Comparison of ENCODE assay signal across 8 cellular contexts in genomic region chr19:34667349-34668076, GRCh38. TPM values are rescaled to one million over a fixed set of nuclear protein-coding genes. Genes with fewer than 3 reads are reported as not detected.
DNase-seq lines count a peak whose midpoint lies in the region; ATAC-seq and TF ChIP-seq lines count a peak whose summit lies in the region.

No MANE protein-coding gene starts in this region.

- peak overlapping the region; percentile 64 to 80 for H3K9ac ChIP-seq in liver (ENCODE audit: low read depth in 1 of 2, low read length in 2 of 2)

- peak overlapping the region; percentile 80 for H3K4me3 Mint-ChIP-seq in CD8-positive, alpha-beta T cell

- H3K9me3 Mint-ChIP-seq in CD8-positive, alpha-beta T cell: no peaks in the 10 kb centered on the region

- POLR2A ChIA-PET in CD8-positive, alpha-beta T cell (lab: Charles Lee): no interaction called here

- peak overlapping the region; percentile 37 for H3K4me3 ChIP-seq in CD8-positive, alpha-beta T cell (ENCODE audit: low read depth, low read length)
- H3K4me3 ChIP-seq in liver (ENCODE audit: low read depth in 1 of 3, low read length in 3 of 3): peak overlapping the region; percentile 48 to 61 (median 57)

- no peak for ATAC-seq in CD8-positive, alpha-beta T cell
- ATAC-seq in HG03045 (IDR thresholded peaks at IDR 0.05; ENCODE audit: unreplicated experiment) (no peak), GM21737 (IDR thresholded peaks at IDR 0.05; ENCODE audit: unreplicated experiment) (no peak)

- no peaks in the 10 kb centered on the region for H3K9me3 ChIP-seq in CD8-positive, alpha-beta T cell (ENCODE audit: low read length)
- no peaks in the 10 kb centered on the region for H3K9me3 ChIP-seq in liver (ENCODE audit: control insufficient read depth in 4 of 4, low read length in 3 of 4)

- WGBS in liver: 51% methylated on average over 17 of the region's 17 CpGs

- TF ChIP-seq RAD21 in liver (IDR thresholded peaks at IDR 0.05): no peak

- TF ChIP-seq CTCF in CD8-positive, alpha-beta T cell (IDR thresholded peaks at IDR 0.05): no peak
- no peak for TF ChIP-seq CTCF in liver (IDR thresholded peaks at IDR 0.05; ENCODE audit: low read depth, low read length, missing input control)

- no peaks in the 10 kb centered on the region for H3K27me3 Mint-ChIP-seq in CD8-positive, alpha-beta T cell (ENCODE audit: low read depth)

- no peaks in the 10 kb centered on the region for H3K36me3 ChIP-seq in CD8-positive, alpha-beta T cell (ENCODE audit: insufficient read depth, low read length)
- no peaks in the 10 kb centered on the region for H3K36me3 ChIP-seq in liver (ENCODE audit: control insufficient read depth in 4 of 4, insufficient read depth in 3 of 4, low read depth in 1 of 4, low read length in 3 of 4)

- H3K27ac Mint-ChIP-seq in CD8-positive, alpha-beta T cell: peak overlapping the region; percentile 85

- CTCF ChIA-PET in CD8-positive, alpha-beta T cell (lab: Charles Lee): no interaction called here

- H3K27me3 ChIP-seq in CD8-positive, alpha-beta T cell (ENCODE audit: insufficient read depth, low read length): no peaks in the 10 kb centered on the region
- H3K27me3 ChIP-seq in liver (ENCODE audit: control insufficient read depth in 4 of 4, insufficient read depth in 4 of 4, low read length in 3 of 4): no peaks in the 10 kb centered on the region

- no peaks in the 10 kb centered on the region for H3K36me3 Mint-ChIP-seq in CD8-positive, alpha-beta T cell

- no peak for DNase-seq in CD8-positive, alpha-beta T cell
- peak; percentile 36 for DNase-seq in M059J (ENCODE audit: low read depth)
- DNase-seq in amniotic epithelial cell (ENCODE audit: low read depth): peak; percentile 16
- no peak for DNase-seq in central memory CD4-positive, alpha-beta T cell
- DNase-seq in activated CD8-positive, alpha-beta memory T cell treated with anti-CD3 and anti-CD28 coated beads, Interleukin-2, amount 50 U/mL, for 4 hours: no peak

- intact Hi-C loops in CD8-positive, alpha-beta T cell (cut with DNase I, micrococcal nuclease): no loop called here

- H3K4me1 ChIP-seq in CD8-positive, alpha-beta T cell (ENCODE audit: insufficient read depth, low read length): peaks cover 19% of the 10 kb centered on the region
- peaks cover 7 to 55% (median 40%) of the 10 kb centered on the region in 4 donors for H3K4me1 ChIP-seq in liver (ENCODE audit: control insufficient read depth in 4 of 4, insufficient read depth in 4 of 4, low read length in 3 of 4)

- H3K4me1 Mint-ChIP-seq in CD8-positive, alpha-beta T cell (ENCODE audit: low read depth): peaks cover 26% of the 10 kb centered on the region

- peak overlapping the region; percentile 24 for H3K27ac ChIP-seq in CD8-positive, alpha-beta T cell (ENCODE audit: low read depth, low read length)
- H3K27ac ChIP-seq in liver (ENCODE audit: low read depth in 1 of 2, low read length in 2 of 2): peak overlapping the region; percentile 76 to 93

TF ChIP-seq in liver, 16 proteins besides CTCF, POLR2A, EP300 and RAD21:
- TF ChIP-seq TAF1 (conservative IDR thresholded peaks at IDR 0.05): no peak
- TF ChIP-seq REST (IDR thresholded peaks at IDR 0.05): no peak
- no peak for TF ChIP-seq HNF4A (conservative IDR thresholded peaks at IDR 0.05)
- no peak for TF ChIP-seq FOXA1 (IDR thresholded peaks at IDR 0.05)
- TF ChIP-seq SP1 (IDR thresholded peaks at IDR 0.05): no peak

RNA-seq across cellular contexts. Expression of gene SCGB2B2, which starts 9.4 kb away (rescaled TPM):
- total RNA-seq in CD8-positive, alpha-beta T cell: 1 to 10 TPM in 1 of 2 experiments, under 1 TPM in 1; 0.44 to 1.2 TPM
- 0.07 TPM in 1 of 2 replicates, not detected in the other for total RNA-seq in M059J (2014; rRNA removed; shearing (Covaris generic))
- total RNA-seq in liver: under 1 TPM; 0.09 to 0.50 TPM
- under 1 TPM in 1 of 2 donors, not detected in 1; 0.25 TPM for polyA plus RNA-seq in liver

RNA-seq across cellular contexts. Expression of gene ZNF302, which starts 10.0 kb away (rescaled TPM):
- 10 to 100 TPM in 1 of 2 experiments, 1 to 10 TPM in 1; 8.0 to 10.5 TPM for total RNA-seq in CD8-positive, alpha-beta T cell
- total RNA-seq in M059J (2014; rRNA removed; shearing (Covaris generic)): 10.7 and 14.8 TPM in 2 replicates
- total RNA-seq in liver: 10 to 100 TPM; 11.4 to 18.6 TPM
- polyA plus RNA-seq in liver: 10 to 100 TPM in 1 of 2 donors, 1 to 10 TPM in 1; 5.8 to 15.9 TPM

Comparison
In these comparisons a context has a peak if more than half of its experiments do, and no peak if none do; other contexts are left out.
1. DNase-seq: peak in M059J (single experiment) and amniotic epithelial cell (single experiment); none in CD8-positive, alpha-beta T cell (0 of 7), central memory CD4-positive, alpha-beta T cell (single experiment) and activated CD8-positive, alpha-beta memory T cell treated with anti-CD3 and anti-CD28 coated beads, Interleukin-2, amount 50 U/mL, for 4 hours (single experiment).